ENCODE assay signal across 1 cellular context in genomic region chrX:68490644-68491043, GRCh38.
TF ChIP-seq lines count a peak whose summit lies in the region.

No MANE protein-coding gene starts in this region.

TF ChIP-seq in GM23338, 12 proteins besides CTCF, POLR2A, EP300 and RAD21 (continued from another document):
- TF ChIP-seq ZNF462 (CRISPR knock-in tag; IDR thresholded peaks at IDR 0.05) = no peak
- no peak for TF ChIP-seq JUNB (IDR thresholded peaks at IDR 0.05; ENCODE audit: unreplicated experiment)
- TF ChIP-seq ETS1 (IDR thresholded peaks at IDR 0.05) = no peak
- TF ChIP-seq ZNF114 (CRISPR knock-in tag; IDR thresholded peaks at IDR 0.05) = no peak
